ENCODE assay signal across 1 cellular context in genomic region chr13:22175815-22176214, GRCh38.
TF ChIP-seq lines count a peak whose summit lies in the region.

No MANE protein-coding gene starts in this region.

TF ChIP-seq in GM23338, 12 proteins besides CTCF, POLR2A, EP300 and RAD21 (continued from another document):
- TF ChIP-seq REST (IDR thresholded peaks at IDR 0.05; ENCODE audit: unreplicated experiment), result no peak
- TF ChIP-seq NANOG (IDR thresholded peaks at IDR 0.05; ENCODE audit: borderline replicate concordance), result no peak
- TF ChIP-seq ZNF331 (CRISPR knock-in tag; IDR thresholded peaks at IDR 0.05; ENCODE audit: low read depth), result no peak
- TF ChIP-seq POLR2AphosphoS5 (IDR thresholded peaks at IDR 0.05; ENCODE audit: low read depth), result no peak
- TF ChIP-seq CREB1 (CRISPR knock-in tag; IDR thresholded peaks at IDR 0.05; ENCODE audit: low read depth), result no peak
- no peak for TF ChIP-seq EZH2 (IDR thresholded peaks at IDR 0.05; ENCODE audit: low read depth, unreplicated experiment)
- TF ChIP-seq JUNB (IDR thresholded peaks at IDR 0.05; ENCODE audit: unreplicated experiment), result no peak
